In the genomic region with DNA sequence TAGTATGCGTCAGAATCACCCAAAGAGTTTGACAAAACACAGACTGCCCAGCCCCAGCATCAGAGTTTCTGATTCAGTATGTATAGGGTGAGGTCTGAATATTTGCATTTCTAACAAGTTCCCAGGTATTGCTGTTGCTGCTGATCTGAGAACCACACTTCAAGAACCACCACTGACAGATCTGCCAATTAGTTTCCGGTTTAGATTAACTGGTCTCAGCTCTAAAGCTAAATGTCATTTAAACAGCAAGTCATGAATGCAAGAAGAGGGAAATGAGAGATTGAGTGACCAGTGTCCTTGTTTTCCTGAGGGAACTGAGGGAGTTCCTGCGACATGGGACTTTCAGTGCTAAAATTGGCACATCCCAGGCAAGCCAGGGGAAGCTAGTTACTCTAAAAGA, we compare ENCODE assay signal across 24 cellular contexts.
A peak's percentile ranks its signal among the peaks of the same experiment; 100 is the strongest.
DNase-seq lines count a peak whose midpoint lies in the region; ATAC-seq lines count a peak whose summit lies in the region.
"Had no signal": no experiment of that assay in that cellular context is flagged by ENCODE, and none has a peak within 500 bp of the region (broad histone marks: within the 10 kb centered on the region; RNA-seq: fewer than 3 reads in every experiment).

No MANE protein-coding gene starts in this region.

- H3K4me1 Mint-ChIP-seq in activated CD4-positive, alpha-beta T cell treated with anti-CD3 and anti-CD28 coated beads, Interleukin-2, amount 10 ng/mL, durations not matched to agents 7 days and 5 days, result no peaks in the 10 kb centered on the region
- no peaks in the 10 kb centered on the region for H3K4me1 Mint-ChIP-seq in T-helper 17 cell
- no peaks in the 10 kb centered on the region for H3K4me1 Mint-ChIP-seq in activated T-cell treated with anti-CD3 and anti-CD28 coated beads, Interleukin-2, amount 50 U/mL, for 72 hours (ENCODE audit: low read depth)
- H3K4me1 Mint-ChIP-seq: activated CD4-positive, alpha-beta T cell treated with anti-CD3 and anti-CD28 coated beads, Interleukin-2, amount 10 ng/mL, durations not matched to agents 24 days and 14 days; IgD-negative memory B cell; stimulated activated naive CD8-positive, alpha-beta T cell treated with anti-CD3 and anti-CD28 coated beads, Interleukin-15, amount 100 ng/mL, for 72 hours; T-cell had no signal

- H3K4me3 Mint-ChIP-seq in activated CD4-positive, alpha-beta T cell treated with anti-CD3 and anti-CD28 coated beads, Interleukin-2, amount 10 ng/mL, durations not matched to agents 7 days and 5 days, result no peak overlapping the region
- no peak overlapping the region for H3K4me3 Mint-ChIP-seq in T-helper 17 cell
- no peak overlapping the region for H3K4me3 Mint-ChIP-seq in activated T-cell treated with anti-CD3 and anti-CD28 coated beads, Interleukin-2, amount 50 U/mL, for 72 hours
- H3K4me3 Mint-ChIP-seq: activated CD4-positive, alpha-beta T cell treated with anti-CD3 and anti-CD28 coated beads, Interleukin-2, amount 10 ng/mL, durations not matched to agents 24 days and 14 days; IgD-negative memory B cell; stimulated activated naive CD8-positive, alpha-beta T cell treated with anti-CD3 and anti-CD28 coated beads, Interleukin-15, amount 100 ng/mL, for 72 hours; T-cell; type B pancreatic cell had no signal

- H3K9me3 Mint-ChIP-seq in activated CD4-positive, alpha-beta T cell treated with anti-CD3 and anti-CD28 coated beads, Interleukin-2, amount 10 ng/mL, durations not matched to agents 7 days and 5 days, result peaks cover 6% of the 10 kb centered on the region
- H3K9me3 Mint-ChIP-seq in activated T-cell treated with anti-CD3 and anti-CD28 coated beads, Interleukin-2, amount 50 U/mL, for 72 hours, result peaks cover 2 to 6% of the 10 kb centered on the region in 2 donors
- H3K9me3 Mint-ChIP-seq: activated CD4-positive, alpha-beta T cell treated with anti-CD3 and anti-CD28 coated beads, Interleukin-2, amount 10 ng/mL, durations not matched to agents 24 days and 14 days; type B pancreatic cell had no signal

- H3K9me3 ChIP-seq in T-helper 17 cell (ENCODE audit: control insufficient read depth, low read length, poor library complexity, severe bottlenecking), result peaks cover 2% of the 10 kb centered on the region
- H3K9me3 ChIP-seq: body of pancreas, esophagus muscularis mucosa, gastroesophageal sphincter, neutrophil had no signal

- no peaks in the 10 kb centered on the region for H3K27me3 Mint-ChIP-seq in activated CD4-positive, alpha-beta T cell treated with anti-CD3 and anti-CD28 coated beads, Interleukin-2, amount 10 ng/mL, durations not matched to agents 7 days and 5 days
- no peaks in the 10 kb centered on the region for H3K27me3 Mint-ChIP-seq in T-helper 17 cell
- no peaks in the 10 kb centered on the region for H3K27me3 Mint-ChIP-seq in activated T-cell treated with anti-CD3 and anti-CD28 coated beads, Interleukin-2, amount 50 U/mL, for 72 hours (ENCODE audit: low read depth)
- H3K27me3 Mint-ChIP-seq: activated CD4-positive, alpha-beta T cell treated with anti-CD3 and anti-CD28 coated beads, Interleukin-2, amount 10 ng/mL, durations not matched to agents 24 days and 14 days; IgD-negative memory B cell; stimulated activated naive CD8-positive, alpha-beta T cell treated with anti-CD3 and anti-CD28 coated beads, Interleukin-15, amount 100 ng/mL, for 72 hours; T-cell; type B pancreatic cell had no signal

- DNase-seq in activated CD4-positive, alpha-beta T cell treated with anti-CD3 and anti-CD28 coated beads, Interleukin-2, amount 10 ng/mL, durations not matched to agents 7 days and 5 days, result no peak
- DNase-seq in activated CD4-positive, alpha-beta T cell treated with anti-CD3 and anti-CD28 coated beads for 48 hours, result no peak
- DNase-seq in sciatic nerve (ENCODE audit: low spot score) (no peak), T-helper 17 cell (no peak), SHP77 (lab: John Stamatoyannopoulos, UW) (no peak)
- DNase-seq in activated T-cell treated with anti-CD3 and anti-CD28 coated beads, Interleukin-2, amount 50 U/mL, for 72 hours, result no peak
- DNase-seq: activated CD4-positive, alpha-beta T cell treated with anti-CD3 and anti-CD28 coated beads, Interleukin-2, amount 10 ng/mL, durations not matched to agents 24 days and 14 days; AML-193; body of pancreas; effector CD8-positive, alpha-beta T cell; NCI-H1694; NCI-H82; PC-3; SHP77 treated with DMSO at 0.1 percent for 48 hours; stimulated activated CD4-positive, alpha-beta T cell treated with anti-CD3 and anti-CD28 coated beads, Interleukin-4, amount 100 ng/mL, for 1 hour; stimulated activated naive CD8-positive, alpha-beta T cell treated with anti-CD3 and anti-CD28 coated beads, Interleukin-15, amount 100 ng/mL, for 72 hours; T-cell had no signal

- intact Hi-C loops in sciatic nerve (cut with DNase I), result no loop called here

- no peaks in the 10 kb centered on the region for H3K36me3 Mint-ChIP-seq in activated CD4-positive, alpha-beta T cell treated with anti-CD3 and anti-CD28 coated beads, Interleukin-2, amount 10 ng/mL, durations not matched to agents 7 days and 5 days (ENCODE audit: low read depth)
- no peaks in the 10 kb centered on the region for H3K36me3 Mint-ChIP-seq in T-helper 17 cell (ENCODE audit: low read depth)
- H3K36me3 Mint-ChIP-seq in activated T-cell treated with anti-CD3 and anti-CD28 coated beads, Interleukin-2, amount 50 U/mL, for 72 hours (ENCODE audit: insufficient read depth in 2 of 2), result no peaks in the 10 kb centered on the region
- H3K36me3 Mint-ChIP-seq: IgD-negative memory B cell, T-cell, type B pancreatic cell had no signal

- H3K27ac Mint-ChIP-seq in activated CD4-positive, alpha-beta T cell treated with anti-CD3 and anti-CD28 coated beads, Interleukin-2, amount 10 ng/mL, durations not matched to agents 7 days and 5 days, result peak overlapping the region; percentile 3
- no peak overlapping the region for H3K27ac Mint-ChIP-seq in T-helper 17 cell
- no peak overlapping the region for H3K27ac Mint-ChIP-seq in activated T-cell treated with anti-CD3 and anti-CD28 coated beads, Interleukin-2, amount 50 U/mL, for 72 hours
- H3K27ac Mint-ChIP-seq: activated CD4-positive, alpha-beta T cell treated with anti-CD3 and anti-CD28 coated beads, Interleukin-2, amount 10 ng/mL, durations not matched to agents 24 days and 14 days; stimulated activated naive CD8-positive, alpha-beta T cell treated with anti-CD3 and anti-CD28 coated beads, Interleukin-15, amount 100 ng/mL, for 72 hours; T-cell; type B pancreatic cell had no signal

- POLR2A ChIA-PET in activated CD4-positive, alpha-beta T cell treated with anti-CD3 and anti-CD28 coated beads, Interleukin-2, amount 10 ng/mL, durations not matched to agents 7 days and 5 days (lab: Charles Lee), result no interaction called here

- CTCF ChIA-PET in activated CD4-positive, alpha-beta T cell treated with anti-CD3 and anti-CD28 coated beads, Interleukin-2, amount 10 ng/mL, durations not matched to agents 7 days and 5 days (lab: Charles Lee), result no interaction called here

- peak; percentile 63 for ATAC-seq in HG02798 (IDR thresholded peaks at IDR 0.05; ENCODE audit: poor library complexity, unreplicated experiment)
- peak; percentile 37 for ATAC-seq in HG03558 (IDR thresholded peaks at IDR 0.05; ENCODE audit: extremely low read depth, unreplicated experiment)
- ATAC-seq in sciatic nerve, result no peak
- no peak for ATAC-seq in T-helper 17 cell
- ATAC-seq in activated T-cell treated with anti-CD3 and anti-CD28 coated beads, Interleukin-2, amount 50 U/mL, for 72 hours (replicated peaks in 1 of 2), result no peak
- ATAC-seq: body of pancreas; gastroesophageal sphincter; PC-3; stimulated activated naive CD8-positive, alpha-beta T cell treated with anti-CD3 and anti-CD28 coated beads, Interleukin-15, amount 100 ng/mL, for 72 hours; T-cell had no signal

Comparison
In these comparisons a context has a peak if more than half of its experiments do, and no peak if none do; other contexts are left out.
1. ATAC-seq: peak in HG02798 (single experiment) and HG03558 (single experiment); none in sciatic nerve (single experiment), T-helper 17 cell (single experiment) and activated T-cell treated with anti-CD3 and anti-CD28 coated beads, Interleukin-2, amount 50 U/mL, for 72 hours (0 of 2).